In genomic region chrX:13014111-13015094, GRCh38 we compare ENCODE assay signal across 10 cellular contexts. TPM values are rescaled to one million over a fixed set of nuclear protein-coding genes. Genes with fewer than 3 reads are reported as not detected.
A peak's percentile ranks its signal among the peaks of the same experiment; 100 is the strongest.
DNase-seq lines count a peak whose midpoint lies in the region; ATAC-seq and TF ChIP-seq lines count a peak whose summit lies in the region.
"Had no signal": no experiment of that assay in that cellular context is flagged by ENCODE, and none has a peak within 500 bp of the region (broad histone marks: within the 10 kb centered on the region; RNA-seq: fewer than 3 reads in every experiment).

No MANE protein-coding gene starts in this region.

- peaks cover 18% of the 10 kb centered on the region for H3K4me1 Mint-ChIP-seq in MCF 10A (ENCODE audit: insufficient read depth, unreplicated experiment)

- no peak overlapping the region for H2AFZ ChIP-seq in mammary epithelial cell (ENCODE audit: low read depth, low read length)

- WGBS in mammary epithelial cell (ENCODE audit: low coverage, missing lambda C conversion rate): 61% methylated on average over 7 of the region's 7 CpGs
- 61 to 84% methylated on average over 7 of the region's 7 CpGs for WGBS in upper lobe of left lung, 2 donors

- H3K27ac Mint-ChIP-seq in MCF 10A (ENCODE audit: low read depth, unreplicated experiment): no peak overlapping the region

- H3K27me3 ChIP-seq in mammary epithelial cell (ENCODE audit: insufficient read depth, low read length) (no peaks in the 10 kb centered on the region), upper lobe of left lung (no peaks in the 10 kb centered on the region)

- no peaks in the 10 kb centered on the region for H3K36me3 Mint-ChIP-seq in MCF 10A (ENCODE audit: insufficient read depth, unreplicated experiment)

- DNase-seq in MCF 10A (ENCODE audit: unreplicated experiment): peak; percentile 38
- DNase-seq in mammary epithelial cell: no peak
- peak; percentile 78 for DNase-seq in amniotic epithelial cell (ENCODE audit: low read depth)
- no peak for DNase-seq in upper lobe of left lung
- DNase-seq in NCI-H524 treated with DMSO at 0.1 percent for 48 hours (lab: John Stamatoyannopoulos, UW): no peak
- DNase-seq in GOT3 (lab: John Stamatoyannopoulos, UW): no peak
- no peak for DNase-seq in epidermal melanocyte (ENCODE audit: insufficient read length, low spot score)

- no peak overlapping the region for H3K4me3 ChIP-seq in mammary epithelial cell (replicated peaks in 1 of 3; ENCODE audit: insufficient read depth in 1 of 3, low read depth in 2 of 3, low read length in 3 of 3)
- no peak overlapping the region for H3K4me3 ChIP-seq in upper lobe of left lung

- intact Hi-C loops in MCF 10A (cut with micrococcal nuclease): no loop called here
- intact Hi-C loops in mammary epithelial cell (cut with micrococcal nuclease): no loop called here

- BruUV-seq in MCF 10A (replicated peaks; lab: Mats Ljungman, UMichigan): no TSS peak
- BruUV-seq in mammary epithelial cell (replicated peaks; lab: Mats Ljungman, UMichigan): no TSS peak

- H3K79me2 ChIP-seq in mammary epithelial cell (ENCODE audit: insufficient read depth, low read length): no peaks in the 10 kb centered on the region

- no peak overlapping the region for H3K9ac ChIP-seq in mammary epithelial cell (ENCODE audit: insufficient read depth, low read length)

- CTCF ChIA-PET in MCF 10A (lab: Yijun Ruan, JAX) (interaction anchor here (0.5 to 1.6 kb wide), 2 partner anchors 263 to 474 kb away, joined by 3 to 4 read pairs; no protein-coding TSS in a partner anchor), mammary epithelial cell (lab: Charles Lee; ENCODE audit: low non-redundant PET) (no interaction called here)

- H3K4me3 Mint-ChIP-seq in MCF 10A (ENCODE audit: unreplicated experiment): no peak overlapping the region

- no peak for TF ChIP-seq POLR2A in upper lobe of left lung (IDR thresholded peaks at IDR 0.05)

- H3K4me1 ChIP-seq in mammary epithelial cell (ENCODE audit: insufficient read depth, low read length) (peaks cover 29% of the 10 kb centered on the region), upper lobe of left lung (peaks cover 0 to 17% (median 7%) of the 10 kb centered on the region in 4 donors)

- H4K20me1 ChIP-seq in mammary epithelial cell (ENCODE audit: insufficient read depth, low read length): no peaks in the 10 kb centered on the region

- H3K9me3 Mint-ChIP-seq in MCF 10A (ENCODE audit: unreplicated experiment): no peaks in the 10 kb centered on the region

- no peak overlapping the region for H3K4me2 ChIP-seq in mammary epithelial cell (ENCODE audit: insufficient read depth, low read depth, low read length)

- in situ Hi-C loops in mammary epithelial cell (cut with MboI; ENCODE audit: low sequenced_read_pairs in 2 of 2): no loop called here

- TF ChIP-seq CTCF in MCF 10A (IDR thresholded peaks at IDR 0.05; ENCODE audit: unreplicated experiment) (no peak), mammary epithelial cell (conservative IDR thresholded peaks at IDR 0.05 in 1 of 2, IDR thresholded peaks at IDR 0.05 in 1 of 2; ENCODE audit: extremely low read depth in 1 of 2, insufficient read depth in 1 of 2, low read depth in 1 of 2, low read length in 2 of 2) (no peak), upper lobe of left lung (IDR thresholded peaks at IDR 0.05) (no peak)

- ATAC-seq in HG03159 (IDR thresholded peaks at IDR 0.05; ENCODE audit: unreplicated experiment) (peak; percentile 22), upper lobe of left lung (ENCODE audit: low FRiP score in 2 of 2) (no peak)

- no peak for TF ChIP-seq EP300 in upper lobe of left lung (IDR thresholded peaks at IDR 0.05)

- H3K9me3 ChIP-seq in mammary epithelial cell (replicated peaks; ENCODE audit: insufficient read depth, low read length): no peaks in the 10 kb centered on the region
- H3K9me3 ChIP-seq in upper lobe of left lung: no peaks in the 10 kb centered on the region
- H3K9me3 ChIP-seq: Caco-2 had no signal

- H3K36me3 ChIP-seq in mammary epithelial cell (ENCODE audit: insufficient read depth, low read length) (no peaks in the 10 kb centered on the region), upper lobe of left lung (no peaks in the 10 kb centered on the region)

- POLR2A ChIA-PET in MCF 10A (lab: Yijun Ruan, JAX): interaction anchor here (0.6 to 1.1 kb wide), 2 partner anchors 8 to 543 kb away, joined by 3 to 4 read pairs; no protein-coding TSS in a partner anchor

- H3K27me3 Mint-ChIP-seq in MCF 10A (ENCODE audit: insufficient read depth, unreplicated experiment): peaks cover 42% of the 10 kb centered on the region

- H3K27ac ChIP-seq in mammary epithelial cell (ENCODE audit: insufficient read depth, low read depth, low read length): no peak overlapping the region
- H3K27ac ChIP-seq in upper lobe of left lung: peak overlapping the region in 3 of 4 donors; percentile 52 to 77 (median 57)

- dilution Hi-C loops in mammary epithelial cell (cut with HindIII; ENCODE audit: low sequenced_read_pairs): loop anchor here (5.0 kb wide), 2 partner anchors 47 to 73 kb away; no protein-coding TSS in a partner anchor

RNA-seq across cellular contexts. Expression of gene FAM9C, which starts 30.0 kb away (rescaled TPM):
- not detected in 2 replicates for total RNA-seq in MCF 10A (2022)
- total RNA-seq in mammary epithelial cell: not detected
- polyA plus RNA-seq in mammary epithelial cell: not detected
- not detected for polyA minus RNA-seq in mammary epithelial cell
- total RNA-seq in upper lobe of left lung: under 1 TPM in 1 of 6 donors, not detected in 5; 0.20 TPM
- total RNA-seq: Caco-2, pulmonary artery endothelial cell had no signal

RNA-seq across cellular contexts. Expression of gene TMSB4X, which starts 39.5 kb away (rescaled TPM):
- total RNA-seq in MCF 10A (2022) (801 and 901 TPM in 2 replicates), mammary epithelial cell (1,000 to 10,000 TPM; 1,481 to 1,998 TPM), upper lobe of left lung (1,000 to 10,000 TPM; 2,646 to 6,090 (median 4,792) TPM)
- polyA plus RNA-seq in mammary epithelial cell: 2,487 TPM
- 1,100 TPM for polyA minus RNA-seq in mammary epithelial cell

Comparison
In these comparisons a context has a peak if more than half of its experiments do, and no peak if none do; other contexts are left out.
1. DNase-seq: peak in MCF 10A (single experiment) and amniotic epithelial cell (single experiment); none in mammary epithelial cell (single experiment), upper lobe of left lung (0 of 2), NCI-H524 treated with DMSO at 0.1 percent for 48 hours (single experiment), GOT3 (single experiment) and epidermal melanocyte (single experiment).